ENCODE assay signal across 23 cellular contexts in genomic region chr9:97665742-97666141, GRCh38. TPM values are rescaled to one million over a fixed set of nuclear protein-coding genes. Genes with fewer than 3 reads are reported as not detected.
DNase-seq lines count a peak whose midpoint lies in the region; ATAC-seq, FAIRE-seq and TF ChIP-seq lines count a peak whose summit lies in the region.
"Had no signal": no experiment of that assay in that cellular context is flagged by ENCODE, and none has a peak within 500 bp of the region (broad histone marks: within the 10 kb centered on the region; RNA-seq: fewer than 3 reads in every experiment).

No MANE protein-coding gene starts in this region.

- DNase-seq in activated T-cell treated with anti-CD3 and anti-CD28 coated beads, Interleukin-2, amount 50 U/mL, for 72 hours: no peak
- DNase-seq in activated T-cell treated with anti-CD3 and anti-CD28 coated beads, Interleukin-2, amount 50 U/mL, for 48 hours: no peak
- DNase-seq in GM12891 (ENCODE audit: insufficient read length, low spot score) (no peak), GM20000 (ENCODE audit: low spot score) (no peak), endothelial cell (ENCODE audit: low spot score) (no peak), NOMO-1 treated with DMSO at 0.1 percent for 48 hours (lab: John Stamatoyannopoulos, UW; ENCODE audit: unreplicated experiment) (no peak)
- DNase-seq: ACHN, AML-193, COR-L47, DMS 273 treated with DMSO at 0.1 percent for 48 hours, DND-41, H7, KBM-7, NCI-H1105, NCI-H2081, NCI-H2171 treated with DMSO at 0.1 percent for 48 hours, NCI-H446 treated with DMSO at 0.1 percent for 48 hours, Peyer's patch had no signal

- H3K36me3 Mint-ChIP-seq in activated T-cell treated with anti-CD3 and anti-CD28 coated beads, Interleukin-2, amount 50 U/mL, for 72 hours (ENCODE audit: insufficient read depth in 2 of 2): peaks cover 8 to 41% of the 10 kb centered on the region in 2 donors
- H3K36me3 Mint-ChIP-seq in activated T-helper 17 cell treated with anti-CD3 and anti-CD28 coated beads, Interleukin-2, amount 50 U/mL, for 72 hours (ENCODE audit: low read depth): peaks cover 100% of the 10 kb centered on the region
- H3K36me3 Mint-ChIP-seq in endothelial cell (ENCODE audit: low read depth, unreplicated experiment): peaks cover 33% of the 10 kb centered on the region

- H3K4me3 Mint-ChIP-seq in activated T-cell treated with anti-CD3 and anti-CD28 coated beads, Interleukin-2, amount 50 U/mL, for 72 hours: no peak overlapping the region
- no peak overlapping the region for H3K4me3 Mint-ChIP-seq in activated T-helper 17 cell treated with anti-CD3 and anti-CD28 coated beads, Interleukin-2, amount 50 U/mL, for 72 hours
- no peak overlapping the region for H3K4me3 Mint-ChIP-seq in endothelial cell (ENCODE audit: unreplicated experiment)
- H3K4me3 Mint-ChIP-seq: HFFc6 had no signal

- H3K9me3 Mint-ChIP-seq in activated T-cell treated with anti-CD3 and anti-CD28 coated beads, Interleukin-2, amount 50 U/mL, for 72 hours: no peaks in the 10 kb centered on the region
- no peaks in the 10 kb centered on the region for H3K9me3 Mint-ChIP-seq in activated T-helper 17 cell treated with anti-CD3 and anti-CD28 coated beads, Interleukin-2, amount 50 U/mL, for 72 hours
- H3K9me3 Mint-ChIP-seq in endothelial cell (ENCODE audit: unreplicated experiment): no peaks in the 10 kb centered on the region
- H3K9me3 Mint-ChIP-seq: HFFc6 had no signal

- H3K9me3 ChIP-seq in neutrophil: no peaks in the 10 kb centered on the region
- H3K9me3 ChIP-seq: Peyer's patch had no signal

- no peaks in the 10 kb centered on the region for H3K27me3 Mint-ChIP-seq in activated T-cell treated with anti-CD3 and anti-CD28 coated beads, Interleukin-2, amount 50 U/mL, for 72 hours (ENCODE audit: low read depth)
- no peaks in the 10 kb centered on the region for H3K27me3 Mint-ChIP-seq in activated T-helper 17 cell treated with anti-CD3 and anti-CD28 coated beads, Interleukin-2, amount 50 U/mL, for 72 hours
- no peaks in the 10 kb centered on the region for H3K27me3 Mint-ChIP-seq in endothelial cell (ENCODE audit: unreplicated experiment)

- no peaks in the 10 kb centered on the region for H3K27me3 ChIP-seq in neutrophil
- H3K27me3 ChIP-seq: Peyer's patch had no signal

- TF ChIP-seq CTCF in neutrophil (IDR thresholded peaks at IDR 0.05) (no peak), GM20000 (IDR thresholded peaks at IDR 0.05; ENCODE audit: extremely low read depth, missing control alignments) (no peak), endothelial cell (IDR thresholded peaks at IDR 0.05; ENCODE audit: unreplicated experiment) (no peak)

- no peak overlapping the region for H3K27ac Mint-ChIP-seq in activated T-cell treated with anti-CD3 and anti-CD28 coated beads, Interleukin-2, amount 50 U/mL, for 72 hours
- H3K27ac Mint-ChIP-seq in activated T-helper 17 cell treated with anti-CD3 and anti-CD28 coated beads, Interleukin-2, amount 50 U/mL, for 72 hours: peak overlapping the region; percentile 88
- no peak overlapping the region for H3K27ac Mint-ChIP-seq in endothelial cell (ENCODE audit: unreplicated experiment)

- no peak for TF ChIP-seq POLR2A in GM12891 (IDR thresholded peaks at IDR 0.05; ENCODE audit: low read depth, low read length)

- peak; percentile 67 for FAIRE-seq in GM12891 (lab: Jason Lieb, UNC)
- FAIRE-seq: HepG2 had no signal

- H3K4me3 ChIP-seq in neutrophil (ENCODE audit: low read depth in 1 of 2, low read length in 1 of 2): no peak overlapping the region
- H3K4me3 ChIP-seq: Peyer's patch had no signal

- peaks cover 86% of the 10 kb centered on the region for H3K36me3 ChIP-seq in neutrophil

- H3K4me1 Mint-ChIP-seq in activated T-cell treated with anti-CD3 and anti-CD28 coated beads, Interleukin-2, amount 50 U/mL, for 72 hours (ENCODE audit: low read depth): peaks cover 47% of the 10 kb centered on the region
- peaks cover 21% of the 10 kb centered on the region for H3K4me1 Mint-ChIP-seq in activated T-helper 17 cell treated with anti-CD3 and anti-CD28 coated beads, Interleukin-2, amount 50 U/mL, for 72 hours
- H3K4me1 Mint-ChIP-seq in endothelial cell (ENCODE audit: unreplicated experiment): peaks cover 2% of the 10 kb centered on the region

- H3K27ac ChIP-seq in neutrophil: peak overlapping the region; percentile 68
- H3K27ac ChIP-seq: C4-2B, Peyer's patch had no signal

- H3K4me1 ChIP-seq in neutrophil (ENCODE audit: control insufficient read depth in 1 of 2, insufficient read depth in 1 of 2, low read depth in 1 of 2, low read length in 1 of 2): peaks cover 9 to 15% of the 10 kb centered on the region in 2 experiments
- H3K4me1 ChIP-seq: Peyer's patch had no signal

- peak; percentile 11 to 43 for ATAC-seq in activated T-cell treated with anti-CD3 and anti-CD28 coated beads, Interleukin-2, amount 50 U/mL, for 72 hours (replicated peaks in 1 of 2)
- peak; percentile 66 for ATAC-seq in activated T-helper 17 cell treated with anti-CD3 and anti-CD28 coated beads, Interleukin-2, amount 50 U/mL, for 72 hours (replicated peaks)

TF ChIP-seq in GM12891, 5 proteins besides CTCF, POLR2A, EP300 and RAD21:
- TF ChIP-seq SPI1 (IDR thresholded peaks at IDR 0.05; ENCODE audit: low read depth, low read length) (no peak), TAF1 (IDR thresholded peaks at IDR 0.05; ENCODE audit: low read depth, low read length) (no peak), POU2F2 (IDR thresholded peaks at IDR 0.05; ENCODE audit: low read depth, low read length) (no peak), POLR2AphosphoS5 (IDR thresholded peaks at IDR 0.05; ENCODE audit: low read depth, low read length) (no peak), PAX5 (IDR thresholded peaks at IDR 0.05; ENCODE audit: insufficient read depth, low read length, severe bottlenecking) (no peak)

RNA-seq across cellular contexts. Expression of gene XPA, which starts 31.4 kb away (rescaled TPM):
- total RNA-seq in activated T-cell treated with anti-CD3 and anti-CD28 coated beads, Interleukin-2, amount 50 U/mL, for 72 hours: 10 to 100 TPM in 1 of 2 donors, 1 to 10 TPM in 1; 8.8 to 11.1 TPM
- polyA plus RNA-seq in GM12891 (2012; ENCODE audit: low read depth, missing spikeins): 11.5 TPM
- 10 to 100 TPM; 14.0 to 16.6 TPM for total RNA-seq in activated T-helper 17 cell treated with anti-CD3 and anti-CD28 coated beads, Interleukin-2, amount 50 U/mL, for 72 hours
- total RNA-seq in endothelial cell (ENCODE audit: unreplicated experiment): 10.0 TPM

RNA-seq across cellular contexts. Expression of gene NCBP1, which starts 32.1 kb away (rescaled TPM):
- total RNA-seq in activated T-cell treated with anti-CD3 and anti-CD28 coated beads, Interleukin-2, amount 50 U/mL, for 72 hours: 10 to 100 TPM; 24.3 to 25.4 TPM
- polyA plus RNA-seq in GM12891 (2012; ENCODE audit: low read depth, missing spikeins): 18.2 TPM
- total RNA-seq in activated T-helper 17 cell treated with anti-CD3 and anti-CD28 coated beads, Interleukin-2, amount 50 U/mL, for 72 hours: 10 to 100 TPM; 33.5 to 47.7 TPM
- 34.6 TPM for total RNA-seq in endothelial cell (ENCODE audit: unreplicated experiment)

RNA-seq across cellular contexts. Expression of gene TSTD2, which starts 32.6 kb away (rescaled TPM):
- 10 to 100 TPM; 18.7 to 23.3 TPM for total RNA-seq in activated T-cell treated with anti-CD3 and anti-CD28 coated beads, Interleukin-2, amount 50 U/mL, for 72 hours
- polyA plus RNA-seq in GM12891 (2012; ENCODE audit: low read depth, missing spikeins): 6.3 TPM
- 10 to 100 TPM; 11.6 to 13.5 TPM for total RNA-seq in activated T-helper 17 cell treated with anti-CD3 and anti-CD28 coated beads, Interleukin-2, amount 50 U/mL, for 72 hours
- 17.5 TPM for total RNA-seq in endothelial cell (ENCODE audit: unreplicated experiment)
